20 cellular contexts compared by ENCODE assay signal in genomic region chr4:69218491-69218890, GRCh38. TPM values are rescaled to one million over a fixed set of nuclear protein-coding genes. Genes with fewer than 3 reads are reported as not detected.
"Had no signal": no experiment of that assay in that cellular context is flagged by ENCODE, and none has a peak within 500 bp of the region (broad histone marks: within the 10 kb centered on the region; RNA-seq: fewer than 3 reads in every experiment).

No MANE protein-coding gene starts in this region.

RNA-seq across cellular contexts. Expression of gene UGT2B11, which starts 3.9 kb away (rescaled TPM):
- total RNA-seq: activated naive CD4-positive, alpha-beta T cell treated with anti-CD3 and anti-CD28 coated beads for 36 hours; activated naive CD4-positive, alpha-beta T cell treated with anti-CD3 and anti-CD28 coated beads, Interleukin-2, amount 50 U/mL, for 72 hours; activated naive CD8-positive, alpha-beta T cell treated with anti-CD3 and anti-CD28 coated beads for 36 hours; activated naive CD8-positive, alpha-beta T cell treated with anti-CD3 and anti-CD28 coated beads, Interleukin-2, amount 10 ng/mL, durations not matched to agents 7 days and 5 days; activated T-cell treated with anti-CD3 and anti-CD28 coated beads, Interleukin-2, amount 50 U/mL, for 4 hours; activated T-cell treated with anti-CD3 and anti-CD28 coated beads, Interleukin-2, amount 50 U/mL, for 72 hours; activated T-helper 1 cell treated with anti-CD3 and anti-CD28 coated beads, Interleukin-12 subunit alpha, Interleukin-12 subunit beta, Interleukin-2, Interleukin-4 antibody, amounts not matched to agents 30 ng/mL and 10 ng/mL and 1 ng/mL, durations not matched to agents 14 hours and 24 hours and 36 hours; activated T-helper 17 cell treated with anti-CD3 and anti-CD28 coated beads, Interleukin-2, amount 50 U/mL, for 72 hours; activated T-helper 2 cell treated with anti-CD3 and anti-CD28 coated beads, Interferon-gamma antibody, Interleukin-2, Interleukin-4, amounts not matched to agents 10 μg/mL and 5 μg/mL and 100 μg/mL, durations not matched to agents 14 hours and 24 hours and 36 hours; aorta; ascending aorta; astrocyte; body of pancreas; bronchial epithelial cell; cardiac muscle cell; cardiac septum; cerebellum; chondrocyte had no signal
- polyA plus RNA-seq: adipose tissue, adrenal gland, aorta, cardiac muscle cell had no signal
